1 cellular context compared by ENCODE assay signal in genomic region chr1:156666862-156667609, GRCh38.
TF ChIP-seq lines count a peak whose summit lies in the region.

No MANE protein-coding gene starts in this region.

TF ChIP-seq in IMR-90, 13 proteins besides CTCF, POLR2A, EP300 and RAD21:
- TF ChIP-seq USF2 (IDR thresholded peaks at IDR 0.05; ENCODE audit: low read depth, low read length), result no peak
- TF ChIP-seq NFE2L2 (IDR thresholded peaks at IDR 0.05; ENCODE audit: low read depth, low read length), result no peak
- no peak for TF ChIP-seq RFX5 (IDR thresholded peaks at IDR 0.05; ENCODE audit: low read depth, low read length)
- TF ChIP-seq SMC3 (IDR thresholded peaks at IDR 0.05; ENCODE audit: low read depth, low read length), result no peak
- no peak for TF ChIP-seq FOS (IDR thresholded peaks at IDR 0.05; ENCODE audit: low read depth, low read length)
- TF ChIP-seq BHLHE40 (IDR thresholded peaks at IDR 0.05; ENCODE audit: low read depth, low read length), result no peak
- no peak for TF ChIP-seq CEBPB (IDR thresholded peaks at IDR 0.05; ENCODE audit: low read depth, low read length)
- TF ChIP-seq MAFK (IDR thresholded peaks at IDR 0.05; ENCODE audit: low read depth, low read length), result no peak
- no peak for TF ChIP-seq MAZ (IDR thresholded peaks at IDR 0.05; ENCODE audit: borderline replicate concordance, low read depth, low read length)
- no peak for TF ChIP-seq CHD1 (IDR thresholded peaks at IDR 0.05; ENCODE audit: low read depth, low read length)
- TF ChIP-seq RCOR1 (IDR thresholded peaks at IDR 0.05; ENCODE audit: insufficient replicate concordance, low read length), result no peak
- TF ChIP-seq MXI1 (IDR thresholded peaks at IDR 0.05; ENCODE audit: borderline replicate concordance, low read depth, low read length), result no peak
- no peak for TF ChIP-seq ELK1 (IDR thresholded peaks at IDR 0.05; ENCODE audit: borderline replicate concordance, low read depth, low read length)
TF ChIP-seq in IMR-90: peak in this region for 0.
